19 cellular contexts compared by ENCODE assay signal in genomic region chr3:10012106-10012505, GRCh38. TPM values are rescaled to one million over a fixed set of nuclear protein-coding genes. Genes with fewer than 3 reads are reported as not detected.
A peak's percentile ranks its signal among the peaks of the same experiment; 100 is the strongest.
DNase-seq lines count a peak whose midpoint lies in the region; ATAC-seq and TF ChIP-seq lines count a peak whose summit lies in the region.
"Had no signal": no experiment of that assay in that cellular context is flagged by ENCODE, and none has a peak within 500 bp of the region (broad histone marks: within the 10 kb centered on the region; RNA-seq: fewer than 3 reads in every experiment).

No MANE protein-coding gene starts in this region.

- H3K4me1 ChIP-seq in CD4-positive, CD25-positive, alpha-beta regulatory T cell (ENCODE audit: control insufficient read depth, insufficient read depth, low read length, poor library complexity, severe bottlenecking) = peaks cover 24% of the 10 kb centered on the region
- peaks cover 22% of the 10 kb centered on the region for H3K4me1 ChIP-seq in CD4-positive, alpha-beta memory T cell (ENCODE audit: insufficient read depth, low read length)
- H3K4me1 ChIP-seq in breast epithelium = peaks cover 10 to 19% of the 10 kb centered on the region in 2 donors

- peaks cover 0 to 26% (median 15%) of the 10 kb centered on the region in 4 donors for H3K4me1 Mint-ChIP-seq in CD4-positive, CD25-positive, alpha-beta regulatory T cell
- peaks cover 8 to 28% (median 17%) of the 10 kb centered on the region in 4 donors for H3K4me1 Mint-ChIP-seq in CD4-positive, alpha-beta memory T cell
- peaks cover 37% of the 10 kb centered on the region for H3K4me1 Mint-ChIP-seq in nephron

- POLR2A ChIA-PET in CD4-positive, alpha-beta memory T cell (lab: Charles Lee; ENCODE audit: partially characterized antibody) = interaction anchor here (1.2 kb wide), 1 partner anchor 14 kb away, joined by 4 read pairs; the partner anchor contains the start of gene FANCD2

- no peak overlapping the region for H3K27ac ChIP-seq in CD4-positive, CD25-positive, alpha-beta regulatory T cell (ENCODE audit: insufficient read depth, low read length, poor library complexity, severe bottlenecking)
- no peak overlapping the region for H3K27ac ChIP-seq in CD4-positive, alpha-beta memory T cell (ENCODE audit: low read depth, low read length)
- H3K27ac ChIP-seq in breast epithelium = peak overlapping the region; percentile 84 to 90

- CTCF ChIA-PET in CD4-positive, alpha-beta memory T cell (lab: Charles Lee; ENCODE audit: partially characterized antibody) = no interaction called here

- H3K9me3 Mint-ChIP-seq in CD4-positive, CD25-positive, alpha-beta regulatory T cell = peaks cover 0 to 2% (median 0%) of the 10 kb centered on the region in 7 donors
- H3K9me3 Mint-ChIP-seq in CD4-positive, alpha-beta memory T cell = no peaks in the 10 kb centered on the region
- no peaks in the 10 kb centered on the region for H3K9me3 Mint-ChIP-seq in nephron

- TF ChIP-seq CTCF in breast epithelium (IDR thresholded peaks at IDR 0.05) (no peak), nephron (IDR thresholded peaks at IDR 0.05; ENCODE audit: unreplicated experiment in 3 of 3) (no peak)

- no peaks in the 10 kb centered on the region for H3K27me3 ChIP-seq in CD4-positive, CD25-positive, alpha-beta regulatory T cell (ENCODE audit: control insufficient read depth, insufficient read depth, low read length)
- no peaks in the 10 kb centered on the region for H3K27me3 ChIP-seq in CD4-positive, alpha-beta memory T cell (ENCODE audit: insufficient read depth, low read length)
- H3K27me3 ChIP-seq in breast epithelium = no peaks in the 10 kb centered on the region
- H3K27me3 ChIP-seq: stomach, upper lobe of left lung had no signal

- H3K36me3 ChIP-seq in CD4-positive, CD25-positive, alpha-beta regulatory T cell (ENCODE audit: control insufficient read depth, insufficient read depth, low read length) = no peaks in the 10 kb centered on the region
- no peaks in the 10 kb centered on the region for H3K36me3 ChIP-seq in CD4-positive, alpha-beta memory T cell (ENCODE audit: insufficient read depth, low read length)
- H3K36me3 ChIP-seq in breast epithelium = no peaks in the 10 kb centered on the region
- H3K36me3 ChIP-seq: stomach, upper lobe of left lung had no signal

- no peak overlapping the region for H3K27ac Mint-ChIP-seq in CD4-positive, CD25-positive, alpha-beta regulatory T cell
- H3K27ac Mint-ChIP-seq in CD4-positive, alpha-beta memory T cell = peak overlapping the region in 1 of 7 donors; percentile 64
- peak overlapping the region in 2 of 3 experiments; percentile 44 to 69 for H3K27ac Mint-ChIP-seq in nephron
- H3K27ac Mint-ChIP-seq: activated CD8-positive, alpha-beta memory T cell treated with anti-CD3 and anti-CD28 coated beads, Interleukin-2, amount 10 ng/mL, durations not matched to agents 7 days and 5 days had no signal

- no peaks in the 10 kb centered on the region for H3K9me3 ChIP-seq in CD4-positive, CD25-positive, alpha-beta regulatory T cell (ENCODE audit: control insufficient read depth in 2 of 2, low read length in 2 of 2)
- no peaks in the 10 kb centered on the region for H3K9me3 ChIP-seq in CD4-positive, alpha-beta memory T cell (ENCODE audit: control insufficient read depth in 1 of 2, low read length in 2 of 2)
- no peaks in the 10 kb centered on the region for H3K9me3 ChIP-seq in breast epithelium
- H3K9me3 ChIP-seq: stomach, upper lobe of left lung had no signal

- H3K4me3 Mint-ChIP-seq in CD4-positive, CD25-positive, alpha-beta regulatory T cell = peak overlapping the region; percentile 38 to 71 (median 67)
- H3K4me3 Mint-ChIP-seq in CD4-positive, alpha-beta memory T cell = peak overlapping the region; percentile 51 to 79 (median 72)
- peak overlapping the region; percentile 79 to 84 (median 82) for H3K4me3 Mint-ChIP-seq in nephron
- H3K4me3 Mint-ChIP-seq: activated CD8-positive, alpha-beta memory T cell treated with anti-CD3 and anti-CD28 coated beads, Interleukin-2, amount 10 ng/mL, durations not matched to agents 7 days and 5 days had no signal

- no peak for TF ChIP-seq POLR2A in breast epithelium (IDR thresholded peaks at IDR 0.05)

- intact Hi-C loops in CD4-positive, alpha-beta memory T cell (cut with micrococcal nuclease) = no loop called here
- intact Hi-C loops in breast epithelium (cut with DNase I; ENCODE audit: low total_unique reads) = no loop called here

- ATAC-seq in CD4-positive, CD25-positive, alpha-beta regulatory T cell (ENCODE audit: low read depth in 2 of 2) = no peak
- ATAC-seq in GM18870 (IDR thresholded peaks at IDR 0.05; ENCODE audit: unreplicated experiment) (no peak), HG03457 (IDR thresholded peaks at IDR 0.05; ENCODE audit: unreplicated experiment) (no peak)
- ATAC-seq: activated CD8-positive, alpha-beta memory T cell treated with anti-CD3 and anti-CD28 coated beads, Interleukin-2, amount 10 ng/mL, durations not matched to agents 7 days and 5 days had no signal

- DNase-seq in CD4-positive, CD25-positive, alpha-beta regulatory T cell = no peak
- DNase-seq in CD4-positive, alpha-beta memory T cell = no peak
- no peak for DNase-seq in breast epithelium (ENCODE audit: low spot score in 2 of 2)
- DNase-seq in MV-4-11 (lab: John Stamatoyannopoulos, UW) = no peak
- DNase-seq: activated CD8-positive, alpha-beta memory T cell treated with anti-CD3 and anti-CD28 coated beads, Interleukin-2, amount 10 ng/mL, durations not matched to agents 7 days and 5 days; Kasumi-1; mesenchymal stem cell; NCI-H1105 treated with DMSO at 0.1 percent for 48 hours; NCI-H2081 treated with DMSO at 0.1 percent for 48 hours; NCI-H446; PC-3; SHP77 treated with DMSO at 0.1 percent for 48 hours; small intestine; stimulated activated CD4-positive, alpha-beta T cell treated with anti-CD3 and anti-CD28 coated beads, Interleukin-4, amount 100 ng/mL, for 1 hour; stomach; upper lobe of left lung had no signal

- no peaks in the 10 kb centered on the region for H3K27me3 Mint-ChIP-seq in CD4-positive, CD25-positive, alpha-beta regulatory T cell
- H3K27me3 Mint-ChIP-seq in CD4-positive, alpha-beta memory T cell = no peaks in the 10 kb centered on the region
- no peaks in the 10 kb centered on the region for H3K27me3 Mint-ChIP-seq in nephron (ENCODE audit: low read depth)
- H3K27me3 Mint-ChIP-seq: activated CD8-positive, alpha-beta memory T cell treated with anti-CD3 and anti-CD28 coated beads, Interleukin-2, amount 10 ng/mL, durations not matched to agents 7 days and 5 days had no signal

- no peaks in the 10 kb centered on the region for H3K36me3 Mint-ChIP-seq in CD4-positive, CD25-positive, alpha-beta regulatory T cell
- H3K36me3 Mint-ChIP-seq in CD4-positive, alpha-beta memory T cell = peaks cover 0 to 3% of the 10 kb centered on the region in 2 donors
- no peaks in the 10 kb centered on the region for H3K36me3 Mint-ChIP-seq in nephron (ENCODE audit: low read depth)
- H3K36me3 Mint-ChIP-seq: activated CD8-positive, alpha-beta memory T cell treated with anti-CD3 and anti-CD28 coated beads, Interleukin-2, amount 10 ng/mL, durations not matched to agents 7 days and 5 days had no signal

- no peak overlapping the region for H3K4me3 ChIP-seq in CD4-positive, CD25-positive, alpha-beta regulatory T cell (ENCODE audit: low read depth, low read length)
- no peak overlapping the region for H3K4me3 ChIP-seq in CD4-positive, alpha-beta memory T cell (ENCODE audit: low read length in 2 of 2)
- H3K4me3 ChIP-seq in breast epithelium = no peak overlapping the region

RNA-seq across cellular contexts. Expression of gene FANCD2, which starts 14.1 kb away (rescaled TPM):
- 18.5 TPM for total RNA-seq in CD4-positive, CD25-positive, alpha-beta regulatory T cell
- 10 to 100 TPM in 2 of 4 donors, 1 to 10 TPM in 2; 4.5 to 62.8 (median 8.3) TPM for polyA plus RNA-seq in CD4-positive, CD25-positive, alpha-beta regulatory T cell
- 10 to 100 TPM; 28.1 to 28.3 TPM for total RNA-seq in CD4-positive, alpha-beta memory T cell
- 1 to 10 TPM; 5.3 TPM for polyA plus RNA-seq in CD4-positive, alpha-beta memory T cell
- total RNA-seq in breast epithelium = 10 to 100 TPM in 1 of 3 donors, 1 to 10 TPM in 2; 3.7 to 12.9 (median 6.2) TPM

RNA-seq across cellular contexts. Expression of gene EMC3, which starts 25.5 kb away (rescaled TPM):
- total RNA-seq in CD4-positive, CD25-positive, alpha-beta regulatory T cell = 57.2 TPM
- 10 to 100 TPM; 56.9 to 88.2 (median 74.4) TPM for polyA plus RNA-seq in CD4-positive, CD25-positive, alpha-beta regulatory T cell
- total RNA-seq in CD4-positive, alpha-beta memory T cell = 10 to 100 TPM; 33.4 to 37.9 TPM
- polyA plus RNA-seq in CD4-positive, alpha-beta memory T cell = 10 to 100 TPM; 76.5 to 76.8 TPM
- 10 to 100 TPM; 38.3 to 88.5 (median 42.9) TPM for total RNA-seq in breast epithelium

RNA-seq across cellular contexts. Expression of gene PRRT3, which starts 59.9 kb away (rescaled TPM):
- 4.7 TPM for total RNA-seq in CD4-positive, CD25-positive, alpha-beta regulatory T cell
- polyA plus RNA-seq in CD4-positive, CD25-positive, alpha-beta regulatory T cell = 1 to 10 TPM; 3.0 to 4.3 (median 4.2) TPM
- 1 to 10 TPM; 8.2 to 9.8 TPM for total RNA-seq in CD4-positive, alpha-beta memory T cell
- 1 to 10 TPM; 2.9 to 4.6 TPM for polyA plus RNA-seq in CD4-positive, alpha-beta memory T cell
- total RNA-seq in breast epithelium = 1 to 10 TPM in 2 of 3 donors, under 1 TPM in 1; 0.64 to 2.8 (median 2.0) TPM

Comparison
In these comparisons a context has a peak if more than half of its experiments do, and no peak if none do; other contexts are left out.
1. H3K27ac ChIP-seq: peak in breast epithelium (2 of 2); none in CD4-positive, CD25-positive, alpha-beta regulatory T cell (single experiment) and CD4-positive, alpha-beta memory T cell (single experiment).
2. H3K27ac Mint-ChIP-seq: peak in nephron (2 of 3); none in CD4-positive, CD25-positive, alpha-beta regulatory T cell (0 of 3).
3. Peak in every context shown above with its lines, with median percentiles within 50 percentile points of each other: H3K4me3 Mint-ChIP-seq.